Comparison of ENCODE assay signal across 9 cellular contexts in the genomic region with DNA sequence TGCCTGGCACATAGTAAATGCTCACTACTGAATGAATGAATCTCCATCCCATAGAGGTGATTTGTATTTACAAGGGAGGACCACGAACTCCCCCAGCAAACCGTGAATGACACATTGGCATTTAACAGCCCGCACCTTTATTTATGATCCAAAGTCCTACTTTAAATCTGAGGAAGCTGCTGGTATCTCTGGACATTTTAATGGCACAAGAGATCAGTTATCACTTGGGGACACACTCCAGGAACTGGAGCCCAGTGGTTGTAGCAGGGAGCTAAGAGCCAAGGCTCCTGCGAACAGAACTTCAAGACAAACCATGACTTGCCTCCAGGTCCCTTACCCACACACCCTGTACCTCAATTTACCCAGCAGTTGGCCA. TPM values are rescaled to one million over a fixed set of nuclear protein-coding genes. Genes with fewer than 3 reads are reported as not detected.
DNase-seq lines count a peak whose midpoint lies in the region; ATAC-seq and TF ChIP-seq lines count a peak whose summit lies in the region.
"Had no signal": no experiment of that assay in that cellular context is flagged by ENCODE, and none has a peak within 500 bp of the region (broad histone marks: within the 10 kb centered on the region; RNA-seq: fewer than 3 reads in every experiment).

No MANE protein-coding gene starts in this region.

- H3K27ac Mint-ChIP-seq in natural killer cell: peak overlapping the region; percentile 88 to 98

- no peaks in the 10 kb centered on the region for H3K9me3 ChIP-seq in Karpas-422 (ENCODE audit: low read length)

- H3K9ac ChIP-seq in Karpas-422 (ENCODE audit: low read length): peak overlapping the region; percentile 77

- H3K4me1 ChIP-seq in Karpas-422 (ENCODE audit: low read length): peaks cover 19% of the 10 kb centered on the region

- H3K9me2 ChIP-seq in Karpas-422 (replicated peaks; ENCODE audit: insufficient read depth, low read length): no peaks in the 10 kb centered on the region

- H3K27me3 Mint-ChIP-seq in natural killer cell (ENCODE audit: low read depth in 2 of 2): no peaks in the 10 kb centered on the region

- peak overlapping the region; percentile 96 for H3K4me3 Mint-ChIP-seq in natural killer cell

- no peak overlapping the region for H2AFZ ChIP-seq in Karpas-422 (ENCODE audit: low read length)

- H3K27ac ChIP-seq in Karpas-422 (ENCODE audit: low read length): no peak overlapping the region

- H3K27me3 ChIP-seq in Karpas-422 (ENCODE audit: low read length): no peaks in the 10 kb centered on the region

- peak overlapping the region; percentile 76 for H3K4me2 ChIP-seq in Karpas-422 (ENCODE audit: low read depth, low read length, poor library complexity, severe bottlenecking)

- intact Hi-C loops in natural killer cell (cut with micrococcal nuclease): no loop called here

- no peaks in the 10 kb centered on the region for H3K79me2 ChIP-seq in Karpas-422 (ENCODE audit: low read length)

- DNase-seq in AG09309 (ENCODE audit: low read depth) (no peak), Karpas-422 (peak; percentile 39), choroid plexus epithelial cell (ENCODE audit: low read depth) (no peak), natural killer cell (no peak), CD1c-positive myeloid dendritic cell (ENCODE audit: extremely low spot score) (no peak), globus pallidus (ENCODE audit: low spot score) (no peak), NCI-H1694 (lab: John Stamatoyannopoulos, UW) (no peak)

- H3K4me1 Mint-ChIP-seq in natural killer cell: peaks cover 47 to 63% of the 10 kb centered on the region in 2 donors

- no peak for ATAC-seq in natural killer cell
- no peak for ATAC-seq in HG02852 (IDR thresholded peaks at IDR 0.05; ENCODE audit: unreplicated experiment)
- ATAC-seq: left colon had no signal

- no peak for TF ChIP-seq CTCF in AG09309 (IDR thresholded peaks at IDR 0.05; ENCODE audit: control insufficient read depth, insufficient read depth, low read depth, low read length, missing control alignments)
- TF ChIP-seq CTCF in choroid plexus epithelial cell (conservative IDR thresholded peaks at IDR 0.05; ENCODE audit: low read depth, low read length): no peak
- no peak for TF ChIP-seq CTCF in natural killer cell (IDR thresholded peaks at IDR 0.05)

- H3K36me3 ChIP-seq in Karpas-422 (ENCODE audit: insufficient read depth, low read length): no peaks in the 10 kb centered on the region

- H3K36me3 Mint-ChIP-seq in natural killer cell: no peaks in the 10 kb centered on the region

- H3K4me3 ChIP-seq in AG09309 (ENCODE audit: control insufficient read depth, low read depth, low read length): peak overlapping the region; percentile 90
- H3K4me3 ChIP-seq in Karpas-422 (ENCODE audit: low read length): peak overlapping the region; percentile 88
- peak overlapping the region; percentile 24 for H3K4me3 ChIP-seq in choroid plexus epithelial cell (ENCODE audit: low read depth, low read length)

- no peaks in the 10 kb centered on the region for H3K9me3 Mint-ChIP-seq in natural killer cell

- H4K20me1 ChIP-seq in Karpas-422 (ENCODE audit: insufficient read depth, low read depth, low read length): no peaks in the 10 kb centered on the region

RNA-seq across cellular contexts. Expression of gene CTNNBIP1, which starts 1.2 kb away (rescaled TPM):
- total RNA-seq in Karpas-422 (2014; rRNA removed; shearing (Covaris generic); ENCODE audit: low replicate concordance): 4.2 and 11.9 TPM in 2 replicates
- total RNA-seq in natural killer cell: 10 to 100 TPM; 26.4 to 31.0 (median 29.8) TPM

RNA-seq across cellular contexts. Expression of gene LZIC, which starts 34.4 kb away (rescaled TPM):
- 28.8 and 32.9 TPM in 2 replicates for total RNA-seq in Karpas-422 (2014; rRNA removed; shearing (Covaris generic); ENCODE audit: low replicate concordance)
- 10 to 100 TPM; 19.5 to 21.9 (median 21.7) TPM for total RNA-seq in natural killer cell

RNA-seq across cellular contexts. Expression of gene NMNAT1, which starts 34.4 kb away (rescaled TPM):
- 6.8 and 8.1 TPM in 2 replicates for total RNA-seq in Karpas-422 (2014; rRNA removed; shearing (Covaris generic); ENCODE audit: low replicate concordance)
- 1 to 10 TPM; 2.6 to 4.7 (median 2.9) TPM for total RNA-seq in natural killer cell

Comparison
In these comparisons a context has a peak if more than half of its experiments do, and no peak if none do; other contexts are left out.
1. H3K4me3 ChIP-seq: peak in every context shown above with its lines; median percentile 90 in AG09309; 88 in Karpas-422; 24 in choroid plexus epithelial cell.